Comparison of ENCODE assay signal across 8 cellular contexts in genomic region chr3:52053307-52054304, GRCh38. TPM values are rescaled to one million over a fixed set of nuclear protein-coding genes. Genes with fewer than 3 reads are reported as not detected.
DNase-seq lines count a peak whose midpoint lies in the region; ATAC-seq and TF ChIP-seq lines count a peak whose summit lies in the region.

No MANE protein-coding gene starts in this region.

- H3K4me3 ChIP-seq in GM23248 (peak overlapping the region; percentile 82), WERI-Rb-1 (ENCODE audit: low read depth, low read length) (no peak overlapping the region), MG63 (no peak overlapping the region)
- peak overlapping the region; percentile 77 for H3K4me3 ChIP-seq in naive thymus-derived CD4-positive, alpha-beta T cell (ENCODE audit: low read length)

- intact Hi-C loops in naive thymus-derived CD4-positive, alpha-beta T cell (cut with micrococcal nuclease), result loop anchor here (2.0 to 10.0 kb wide), 6 partner anchors 17 to 1759 kb away; partner anchors contain the start of genes CISH (in 1 of the 2), GLT8D1 (in 1 of the 2), HYAL3 (in 1 of the 2) and IFRD2 (in 1 of the 2)

- no peak for ATAC-seq in naive thymus-derived CD4-positive, alpha-beta T cell
- ATAC-seq in GM18868 (IDR thresholded peaks at IDR 0.05; ENCODE audit: unreplicated experiment) (no peak), GM18517 (IDR thresholded peaks at IDR 0.05; ENCODE audit: unreplicated experiment) (no peak)

- peaks cover 19% of the 10 kb centered on the region for H3F3A ChIP-seq in GM23248 (ENCODE audit: insufficient read depth)

- CTCF ChIA-PET in naive thymus-derived CD4-positive, alpha-beta T cell (lab: Charles Lee), result interaction anchor here (0.5 to 6.4 kb wide), 11 partner anchors 9 to 111 kb away, joined by 3 to 70 read pairs (median 5); partner anchors contain the start of genes PARP3 and RRP9

- no peak overlapping the region for H2AFZ ChIP-seq in GM23248

- DNase-seq in GM23248 (peak; percentile 74), WERI-Rb-1 (no peak), dermis blood vessel endothelial cell (peak; percentile 73), MG63 (no peak)
- peak in 7 of 9 donors; percentile 24 to 41 (median 31) for DNase-seq in naive thymus-derived CD4-positive, alpha-beta T cell

- peaks cover 14% of the 10 kb centered on the region; the same call in 1 of the 2 replicates for H3K36me3 ChIP-seq in GM23248 (ENCODE audit: low read depth)
- H3K36me3 ChIP-seq in WERI-Rb-1, result peaks cover 60% of the 10 kb centered on the region
- peaks cover 13 to 32% (median 14%) of the 10 kb centered on the region in 3 experiments for H3K36me3 ChIP-seq in naive thymus-derived CD4-positive, alpha-beta T cell (ENCODE audit: control insufficient read depth in 2 of 3, insufficient read depth in 3 of 3, low read length in 3 of 3)
- peaks cover 26% of the 10 kb centered on the region for H3K36me3 ChIP-seq in MG63

- peaks cover 26% of the 10 kb centered on the region for H3K4me1 ChIP-seq in GM23248 (ENCODE audit: insufficient read depth)
- H3K4me1 ChIP-seq in naive thymus-derived CD4-positive, alpha-beta T cell (ENCODE audit: control insufficient read depth in 2 of 2, insufficient read depth in 2 of 2, low read length in 2 of 2), result peaks cover 67% of the 10 kb centered on the region in 2 donors

- H3K4me2 ChIP-seq in GM23248 (ENCODE audit: unreplicated experiment), result peak overlapping the region; percentile 96

- H3K4me3 Mint-ChIP-seq in naive thymus-derived CD4-positive, alpha-beta T cell, result peak overlapping the region; percentile 87 to 97 (median 92)

- no peaks in the 10 kb centered on the region for H3K9me2 ChIP-seq in GM23248 (ENCODE audit: insufficient read depth)

- H3K79me2 ChIP-seq in GM23248 (ENCODE audit: insufficient read depth), result peaks cover 66% of the 10 kb centered on the region

- H3K27me3 ChIP-seq in GM23248 (replicated peaks; ENCODE audit: insufficient read depth) (no peaks in the 10 kb centered on the region), WERI-Rb-1 (ENCODE audit: insufficient read depth, low read depth, severe bottlenecking) (no peaks in the 10 kb centered on the region), MG63 (no peaks in the 10 kb centered on the region)
- no peaks in the 10 kb centered on the region for H3K27me3 ChIP-seq in naive thymus-derived CD4-positive, alpha-beta T cell (ENCODE audit: control insufficient read depth in 2 of 2, insufficient read depth in 2 of 2, low read length in 2 of 2)

- POLR2A ChIA-PET in naive thymus-derived CD4-positive, alpha-beta T cell (lab: Charles Lee), result interaction anchor here (0.6 to 5.2 kb wide), 15 partner anchors 10 to 188 kb away, joined by 3 to 33 read pairs (median 4); partner anchors contain the start of genes ABHD14B, PARP3 and RPL29

- peaks cover 0 to 4% (median 0%) of the 10 kb centered on the region in 5 donors for H3K27me3 Mint-ChIP-seq in naive thymus-derived CD4-positive, alpha-beta T cell

- peaks cover 43 to 73% (median 51%) of the 10 kb centered on the region in 7 donors for H3K4me1 Mint-ChIP-seq in naive thymus-derived CD4-positive, alpha-beta T cell

- in situ Hi-C loops in GM23248 (cut with MboI), result no loop called here

- H3K9me3 ChIP-seq in GM23248 (ENCODE audit: low read depth) (no peaks in the 10 kb centered on the region), WERI-Rb-1 (ENCODE audit: severe bottlenecking) (no peaks in the 10 kb centered on the region), MG63 (no peaks in the 10 kb centered on the region)
- H3K9me3 ChIP-seq in naive thymus-derived CD4-positive, alpha-beta T cell (ENCODE audit: control insufficient read depth in 2 of 3, low read length in 3 of 3), result no peaks in the 10 kb centered on the region

- peak; percentile 70 for TF ChIP-seq CTCF in WERI-Rb-1 (IDR thresholded peaks at IDR 0.05; ENCODE audit: low read depth, low read length)

- peak overlapping the region; percentile 95 for H3K9ac ChIP-seq in GM23248

- 61% methylated on average over 28 to 29 of the region's 31 CpGs for WGBS in GM23248 (ENCODE audit: low coverage in 1 of 2, low lambda C conversion rate in 2 of 2, missing lambda C conversion rate in 2 of 2), 2 experiments

- peak overlapping the region; percentile 90 to 99 (median 93) for H3K27ac Mint-ChIP-seq in naive thymus-derived CD4-positive, alpha-beta T cell

- H3K9me3 Mint-ChIP-seq in naive thymus-derived CD4-positive, alpha-beta T cell, result peaks cover 0 to 3% (median 0%) of the 10 kb centered on the region in 11 donors

- H4K20me1 ChIP-seq in GM23248 (ENCODE audit: insufficient read depth), result no peaks in the 10 kb centered on the region

- peak overlapping the region; percentile 91 for H3K27ac ChIP-seq in GM23248
- H3K27ac ChIP-seq in WERI-Rb-1, result peak overlapping the region; percentile 75
- H3K27ac ChIP-seq in naive thymus-derived CD4-positive, alpha-beta T cell (ENCODE audit: low read depth, low read length), result peak overlapping the region; percentile 80
- peak overlapping the region; percentile 97 for H3K27ac ChIP-seq in temporal lobe (ENCODE audit: low read depth, low read length)

- H3K36me3 Mint-ChIP-seq in naive thymus-derived CD4-positive, alpha-beta T cell, result peaks cover 0 to 30% (median 15%) of the 10 kb centered on the region in 5 donors

RNA-seq across cellular contexts. Expression of gene DUSP7, which starts 2.8 kb away (rescaled TPM):
- 12.4 and 17.7 TPM in 2 replicates for total RNA-seq in GM23248 (2014; rRNA removed; shearing (Covaris generic))
- 5.1 and 5.8 TPM in 2 replicates for polyA plus RNA-seq in GM23248 (2016; fragmentation: Nextera tagmentation; extraction: Ambion mirVana)
- total RNA-seq in dermis blood vessel endothelial cell (8.0 and 10.8 TPM in 2 replicates), temporal lobe (7.9 TPM)
- 10 to 100 TPM; 12.6 to 41.5 (median 40.4) TPM for total RNA-seq in naive thymus-derived CD4-positive, alpha-beta T cell
- 1 to 10 TPM; 4.9 to 6.9 TPM for polyA plus RNA-seq in naive thymus-derived CD4-positive, alpha-beta T cell
- 2.1 and 9.7 TPM in 2 replicates for total RNA-seq in MG63 (2014; rRNA removed; shearing (Covaris generic); ENCODE audit: low replicate concordance)

RNA-seq across cellular contexts. Expression of gene RPL29, which starts 57.9 kb away (rescaled TPM):
- total RNA-seq in GM23248 (2014; rRNA removed; shearing (Covaris generic)), result 965 and 1,164 TPM in 2 replicates
- polyA plus RNA-seq in GM23248 (2016; fragmentation: Nextera tagmentation; extraction: Ambion mirVana), result 665 and 690 TPM in 2 replicates
- total RNA-seq in dermis blood vessel endothelial cell (784 and 1,399 TPM in 2 replicates), temporal lobe (619 TPM)
- total RNA-seq in naive thymus-derived CD4-positive, alpha-beta T cell, result 1,000 to 10,000 TPM; 1,152 to 1,744 (median 1,537) TPM
- 1,000 to 10,000 TPM; 1,720 to 2,133 TPM for polyA plus RNA-seq in naive thymus-derived CD4-positive, alpha-beta T cell
- 598 and 1,092 TPM in 2 replicates for total RNA-seq in MG63 (2014; rRNA removed; shearing (Covaris generic); ENCODE audit: low replicate concordance)

Comparison
In these comparisons a context has a peak if more than half of its experiments do, and no peak if none do; other contexts are left out.
1. DNase-seq: peak in GM23248 (single experiment), dermis blood vessel endothelial cell (single experiment) and naive thymus-derived CD4-positive, alpha-beta T cell (7 of 9); none in WERI-Rb-1 (single experiment) and MG63 (single experiment).
2. H3K4me3 ChIP-seq: peak in GM23248 (single experiment) and naive thymus-derived CD4-positive, alpha-beta T cell (single experiment); none in WERI-Rb-1 (single experiment) and MG63 (single experiment).
3. Peak in every context shown above with its lines, with median percentiles within 50 percentile points of each other: H3K27ac ChIP-seq.